8 cellular contexts compared by ENCODE assay signal in genomic region chr3:122092460-122093165, GRCh38. TPM values are rescaled to one million over a fixed set of nuclear protein-coding genes. Genes with fewer than 3 reads are reported as not detected.
DNase-seq lines count a peak whose midpoint lies in the region; ATAC-seq and TF ChIP-seq lines count a peak whose summit lies in the region.

No MANE protein-coding gene starts in this region.

- no peak overlapping the region for H3K4me3 ChIP-seq in WI38 (ENCODE audit: low read depth, low read length)

- in situ Hi-C loops in GM13977 (cut with MboI; ENCODE audit: low pct_unique_long_range_greater_than_20kb, low sequenced_read_pairs, unreplicated experiment), result loop anchor here (5.0 to 25.0 kb wide), 3 partner anchors 95 to 548 kb away; partner anchors contain the start of genes POLQ and SLC15A2

- TF ChIP-seq CTCF in GM13977 (IDR thresholded peaks at IDR 0.05; ENCODE audit: extremely low read depth, insufficient read depth, missing control alignments) (peak; percentile 79), WI38 (IDR thresholded peaks at IDR 0.05; ENCODE audit: low read depth, low read length) (peak; percentile 45; the same call in 1 of the 2 replicates)

- ATAC-seq in esophagus mucosa, result peak; percentile 95
- no peak for ATAC-seq in GM21381 (IDR thresholded peaks at IDR 0.05; ENCODE audit: unreplicated experiment)
- no peak for ATAC-seq in GM18873 (IDR thresholded peaks at IDR 0.05; ENCODE audit: low FRiP score, unreplicated experiment)

- DNase-seq in GM13977 (ENCODE audit: low spot score) (no peak), HuH-7 (ENCODE audit: low spot score) (peak; percentile 32), middle frontal gyrus (ENCODE audit: extremely low spot score, low spot score) (no peak)
- DNase-seq in stimulated activated CD4-positive, alpha-beta T cell treated with anti-CD3 and anti-CD28 coated beads, Interleukin-12 subunit alpha, Interleukin-12 subunit beta, amount 100 ng/mL, for 24 hours (ENCODE audit: low read depth in 2 of 2), result peak; percentile 17 to 53

RNA-seq across cellular contexts. Expression of gene CD86, which starts 37.5 kb away (rescaled TPM):
- total RNA-seq in esophagus mucosa, result 1.2 TPM

Comparison
In these comparisons a context has a peak if more than half of its experiments do, and no peak if none do; other contexts are left out.
1. DNase-seq: peak in HuH-7 (single experiment) and stimulated activated CD4-positive, alpha-beta T cell treated with anti-CD3 and anti-CD28 coated beads, Interleukin-12 subunit alpha, Interleukin-12 subunit beta, amount 100 ng/mL, for 24 hours (2 of 2); none in GM13977 (single experiment) and middle frontal gyrus (single experiment).